In the genomic region with DNA sequence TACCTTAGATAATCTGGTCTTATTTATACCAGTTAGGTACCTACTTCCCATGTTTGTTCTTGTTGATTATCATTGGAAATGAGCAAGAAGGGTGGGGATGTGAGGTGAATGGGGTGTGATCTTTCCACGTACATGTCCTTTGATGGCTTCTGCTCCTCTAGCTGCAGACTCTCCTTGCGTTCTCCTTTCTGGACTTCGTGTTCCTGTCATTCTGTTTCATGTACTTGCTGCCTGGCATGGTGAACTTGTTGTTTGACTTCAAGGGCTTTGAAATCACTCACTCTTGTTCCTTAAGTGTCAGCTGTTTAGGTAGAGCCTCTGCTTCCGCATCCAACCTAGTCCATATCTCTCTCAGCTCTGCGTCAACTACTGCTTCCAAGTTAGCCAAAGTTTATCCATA, we compare ENCODE assay signal across 14 cellular contexts. TPM values are rescaled to one million over a fixed set of nuclear protein-coding genes. Genes with fewer than 3 reads are reported as not detected.
DNase-seq lines count a peak whose midpoint lies in the region; ATAC-seq and TF ChIP-seq lines count a peak whose summit lies in the region.
"Had no signal": no experiment of that assay in that cellular context is flagged by ENCODE, and none has a peak within 500 bp of the region (broad histone marks: within the 10 kb centered on the region; RNA-seq: fewer than 3 reads in every experiment).

No MANE protein-coding gene starts in this region.

- intact Hi-C loops in Right ventricle myocardium superior (cut with DNase I) (no loop called here), cardiac septum (cut with DNase I) (no loop called here), sigmoid colon (cut with DNase I) (no loop called here), uterus (cut with DNase I; ENCODE audit: low total_unique reads) (no loop called here), left colon (cut with DNase I, micrococcal nuclease) (no loop called here)

- DNase-seq in Right ventricle myocardium superior, result no peak
- DNase-seq in cardiac septum (ENCODE audit: low spot score), result no peak
- DNase-seq in right atrium auricular region (ENCODE audit: low spot score), result no peak
- no peak for DNase-seq in sigmoid colon
- DNase-seq in uterus, result no peak
- no peak for DNase-seq in erythroblast (lab: John Stamatoyannopoulos, UW)
- DNase-seq in left colon, result no peak
- DNase-seq: 8988T; CD8-positive, alpha-beta T cell; DMS79 treated with DMSO at 0.1 percent for 48 hours; GM23248; NCI-H187; NCI-H774 had no signal

- ATAC-seq in Right ventricle myocardium superior (ENCODE audit: poor library complexity) (peak; percentile 5), left colon (no peak), HG03520 (IDR thresholded peaks at IDR 0.05; ENCODE audit: unreplicated experiment) (no peak)
- ATAC-seq: CD8-positive, alpha-beta T cell had no signal

- H3K4me3 ChIP-seq in right atrium auricular region (no peak overlapping the region), sigmoid colon (no peak overlapping the region), uterus (no peak overlapping the region)
- H3K4me3 ChIP-seq: GM23248 had no signal

- WGBS in sigmoid colon, 2 donors, result 70 to 85% methylated on average over 5 of the region's 5 CpGs

- TF ChIP-seq EP300 in sigmoid colon (IDR thresholded peaks at IDR 0.05), result peak; percentile 41 to 87 (median 60)

- H3K27ac ChIP-seq in right atrium auricular region, result peak overlapping the region; percentile 12 to 84
- H3K27ac ChIP-seq in sigmoid colon, result peak overlapping the region; percentile 78 to 99 (median 95)
- H3K27ac ChIP-seq in uterus, result peak overlapping the region; percentile 56 to 81
- H3K27ac ChIP-seq: GM23248 had no signal

- TF ChIP-seq POLR2A in sigmoid colon (IDR thresholded peaks at IDR 0.05), result no peak
- TF ChIP-seq POLR2A in uterus (IDR thresholded peaks at IDR 0.05), result no peak
- no peak for TF ChIP-seq POLR2A in erythroblast (IDR thresholded peaks at IDR 0.05; ENCODE audit: low read length)

- no peaks in the 10 kb centered on the region for H3K36me3 ChIP-seq in right atrium auricular region
- H3K36me3 ChIP-seq in sigmoid colon, result no peaks in the 10 kb centered on the region
- no peaks in the 10 kb centered on the region for H3K36me3 ChIP-seq in uterus

- H3K4me1 ChIP-seq in right atrium auricular region (peaks cover 0 to 74% of the 10 kb centered on the region in 2 donors), sigmoid colon (peaks cover 0 to 81% (median 50%) of the 10 kb centered on the region in 4 donors), uterus (peaks cover 0 to 7% of the 10 kb centered on the region in 2 donors)

- H3K9me3 ChIP-seq in right atrium auricular region, result no peaks in the 10 kb centered on the region
- no peaks in the 10 kb centered on the region for H3K9me3 ChIP-seq in sigmoid colon
- H3K9me3 ChIP-seq in uterus, result no peaks in the 10 kb centered on the region

- no peaks in the 10 kb centered on the region for H3K27me3 ChIP-seq in right atrium auricular region
- no peaks in the 10 kb centered on the region for H3K27me3 ChIP-seq in sigmoid colon
- H3K27me3 ChIP-seq in uterus, result no peaks in the 10 kb centered on the region

- TF ChIP-seq CTCF in right atrium auricular region (IDR thresholded peaks at IDR 0.05), result no peak
- TF ChIP-seq CTCF in sigmoid colon (IDR thresholded peaks at IDR 0.05), result no peak
- no peak for TF ChIP-seq CTCF in uterus (IDR thresholded peaks at IDR 0.05)

RNA-seq across cellular contexts. Expression of a gene that starts 42.7 kb away (rescaled TPM):
- total RNA-seq in Right ventricle myocardium superior (808 TPM), cardiac septum (3,112 TPM), right atrium auricular region (1,000 to 10,000 TPM in 1 of 2 donors, 100 to 1,000 TPM in 1; 869 to 2,468 TPM), sigmoid colon (1,000 to 10,000 TPM in 3 of 4 donors, 100 to 1,000 TPM in 1; 701 to 1,465 (median 1,246) TPM), uterus (100 to 1,000 TPM; 279 to 745 (median 469) TPM), left colon (100 to 1,000 TPM in 1 of 2 donors, 10 to 100 TPM in 1; 24.8 to 175 TPM)
- polyA plus RNA-seq in sigmoid colon, result 10 to 100 TPM; 27.0 to 73.3 (median 42.2) TPM
